Comparison of ENCODE assay signal across 15 cellular contexts in genomic region chr7:6588566-6588965, GRCh38. TPM values are rescaled to one million over a fixed set of nuclear protein-coding genes. Genes with fewer than 3 reads are reported as not detected.
A peak's percentile ranks its signal among the peaks of the same experiment; 100 is the strongest.
DNase-seq lines count a peak whose midpoint lies in the region; ATAC-seq and TF ChIP-seq lines count a peak whose summit lies in the region.
"Had no signal": no experiment of that assay in that cellular context is flagged by ENCODE, and none has a peak within 500 bp of the region (broad histone marks: within the 10 kb centered on the region; RNA-seq: fewer than 3 reads in every experiment).

No MANE protein-coding gene starts in this region.

- H3K36me3 ChIP-seq in uterus, result no peaks in the 10 kb centered on the region

- H3K36me3 Mint-ChIP-seq in activated naive CD4-positive, alpha-beta T cell treated with anti-CD3 and anti-CD28 coated beads, Interleukin-2, amount 10 ng/mL, durations not matched to agents 7 days and 5 days, result peaks cover 52% of the 10 kb centered on the region
- peaks cover 2% of the 10 kb centered on the region for H3K36me3 Mint-ChIP-seq in T-helper 17 cell (ENCODE audit: low read depth)
- H3K36me3 Mint-ChIP-seq in glutamatergic neuron (ENCODE audit: unreplicated experiment), result no peaks in the 10 kb centered on the region
- peaks cover 41 to 45% of the 10 kb centered on the region in 2 donors for H3K36me3 Mint-ChIP-seq in stimulated activated naive B cell treated with anti-CD40 and anti-IgM and Interleukin-4, amounts not matched to agents 10 μg/mL and 1 μg/mL and 100 μg/mL, for 72 hours

- peaks cover 0 to 4% of the 10 kb centered on the region in 2 donors for H3K4me1 ChIP-seq in uterus

- H3K27ac ChIP-seq in uterus, result no peak overlapping the region
- H3K27ac ChIP-seq: vagina had no signal

- no peak for TF ChIP-seq CTCF in glutamatergic neuron (IDR thresholded peaks at IDR 0.05; ENCODE audit: partially characterized antibody, unreplicated experiment)
- TF ChIP-seq CTCF in uterus (IDR thresholded peaks at IDR 0.05), result no peak

- ATAC-seq in T-helper 17 cell, result no peak
- ATAC-seq in stimulated activated naive B cell treated with anti-CD40 and anti-IgM and Interleukin-4, amounts not matched to agents 10 μg/mL and 1 μg/mL and 100 μg/mL, for 72 hours (replicated peaks), result no peak
- ATAC-seq: activated CD4-positive, CD25-positive, alpha-beta regulatory T cell treated with anti-CD3 and anti-CD28 coated beads, Interleukin-2, amount 50 U/mL, for 24 hours had no signal

- intact Hi-C loops in uterus (cut with DNase I; ENCODE audit: low total_unique reads), result no loop called here

- H3K27me3 Mint-ChIP-seq in activated naive CD4-positive, alpha-beta T cell treated with anti-CD3 and anti-CD28 coated beads, Interleukin-2, amount 10 ng/mL, durations not matched to agents 7 days and 5 days, result no peaks in the 10 kb centered on the region
- H3K27me3 Mint-ChIP-seq in T-helper 17 cell, result no peaks in the 10 kb centered on the region
- H3K27me3 Mint-ChIP-seq in glutamatergic neuron (ENCODE audit: unreplicated experiment), result peaks cover 3% of the 10 kb centered on the region
- no peaks in the 10 kb centered on the region for H3K27me3 Mint-ChIP-seq in stimulated activated naive B cell treated with anti-CD40 and anti-IgM and Interleukin-4, amounts not matched to agents 10 μg/mL and 1 μg/mL and 100 μg/mL, for 72 hours

- H3K9me3 ChIP-seq in T-helper 17 cell (ENCODE audit: control insufficient read depth, low read length, poor library complexity, severe bottlenecking) (no peaks in the 10 kb centered on the region), uterus (no peaks in the 10 kb centered on the region)
- H3K9me3 ChIP-seq: vagina had no signal

- no peak for DNase-seq in activated naive CD4-positive, alpha-beta T cell treated with anti-CD3 and anti-CD28 coated beads, Interleukin-2, amount 10 ng/mL, durations not matched to agents 7 days and 5 days
- DNase-seq in activated naive CD4-positive, alpha-beta T cell treated with anti-CD3 and anti-CD28 coated beads, Interleukin-2, amount 50 U/mL, for 16 hours, result no peak
- no peak for DNase-seq in T-helper 17 cell
- no peak for DNase-seq in glutamatergic neuron
- DNase-seq in stimulated activated naive B cell treated with anti-CD40 and anti-IgM and Interleukin-4, amounts not matched to agents 10 μg/mL and 1 μg/mL and 100 μg/mL, for 72 hours, result no peak
- no peak for DNase-seq in GDM1 (lab: John Stamatoyannopoulos, UW)
- no peak for DNase-seq in stimulated activated naive CD4-positive, alpha-beta T cell (lab: John Stamatoyannopoulos, UW)
- DNase-seq in uterus, result no peak
- DNase-seq: mesendoderm; NCI-H2081; NCI-H524 treated with DMSO at 0.1 percent for 48 hours; SHP77; stimulated activated CD4-positive, alpha-beta T cell treated with anti-CD3 and anti-CD28 coated beads, Interleukin-1b, Interleukin-23, amount 100 ng/mL, for 48 hours had no signal

- H3K4me1 Mint-ChIP-seq in activated naive CD4-positive, alpha-beta T cell treated with anti-CD3 and anti-CD28 coated beads, Interleukin-2, amount 10 ng/mL, durations not matched to agents 7 days and 5 days, result peaks cover 21% of the 10 kb centered on the region
- peaks cover 12% of the 10 kb centered on the region for H3K4me1 Mint-ChIP-seq in T-helper 17 cell
- peaks cover 8% of the 10 kb centered on the region for H3K4me1 Mint-ChIP-seq in glutamatergic neuron (ENCODE audit: low read depth, unreplicated experiment)
- peaks cover 8 to 25% of the 10 kb centered on the region in 2 donors for H3K4me1 Mint-ChIP-seq in stimulated activated naive B cell treated with anti-CD40 and anti-IgM and Interleukin-4, amounts not matched to agents 10 μg/mL and 1 μg/mL and 100 μg/mL, for 72 hours

- CTCF ChIA-PET in activated naive CD4-positive, alpha-beta T cell treated with anti-CD3 and anti-CD28 coated beads, Interleukin-2, amount 10 ng/mL, durations not matched to agents 7 days and 5 days (lab: Charles Lee), result interaction anchor here (1.1 kb wide), 1 partner anchor 14 kb away, joined by 4 read pairs; no protein-coding TSS in a partner anchor

- no peak overlapping the region for H3K4me3 ChIP-seq in uterus
- H3K4me3 ChIP-seq: vagina had no signal

- peak overlapping the region; percentile 65 for H3K27ac Mint-ChIP-seq in activated naive CD4-positive, alpha-beta T cell treated with anti-CD3 and anti-CD28 coated beads, Interleukin-2, amount 10 ng/mL, durations not matched to agents 7 days and 5 days
- H3K27ac Mint-ChIP-seq in T-helper 17 cell (peak overlapping the region; percentile 57), glutamatergic neuron (ENCODE audit: unreplicated experiment) (peak overlapping the region; percentile 55)
- peak overlapping the region; percentile 14 for H3K27ac Mint-ChIP-seq in stimulated activated naive B cell treated with anti-CD40 and anti-IgM and Interleukin-4, amounts not matched to agents 10 μg/mL and 1 μg/mL and 100 μg/mL, for 72 hours

- no peak for TF ChIP-seq POLR2A in uterus (IDR thresholded peaks at IDR 0.05)

- H3K9me3 Mint-ChIP-seq in activated naive CD4-positive, alpha-beta T cell treated with anti-CD3 and anti-CD28 coated beads, Interleukin-2, amount 10 ng/mL, durations not matched to agents 7 days and 5 days, result no peaks in the 10 kb centered on the region
- peaks cover 13% of the 10 kb centered on the region for H3K9me3 Mint-ChIP-seq in glutamatergic neuron (ENCODE audit: unreplicated experiment)
- H3K9me3 Mint-ChIP-seq in stimulated activated naive B cell treated with anti-CD40 and anti-IgM and Interleukin-4, amounts not matched to agents 10 μg/mL and 1 μg/mL and 100 μg/mL, for 72 hours, result no peaks in the 10 kb centered on the region

- no peaks in the 10 kb centered on the region for H3K27me3 ChIP-seq in uterus
- H3K27me3 ChIP-seq: vagina had no signal

- H3K4me3 Mint-ChIP-seq in activated naive CD4-positive, alpha-beta T cell treated with anti-CD3 and anti-CD28 coated beads, Interleukin-2, amount 10 ng/mL, durations not matched to agents 7 days and 5 days, result peak overlapping the region; percentile 65
- H3K4me3 Mint-ChIP-seq in T-helper 17 cell, result peak overlapping the region; percentile 43
- H3K4me3 Mint-ChIP-seq in glutamatergic neuron (ENCODE audit: unreplicated experiment), result peak overlapping the region; percentile 86
- H3K4me3 Mint-ChIP-seq in stimulated activated naive B cell treated with anti-CD40 and anti-IgM and Interleukin-4, amounts not matched to agents 10 μg/mL and 1 μg/mL and 100 μg/mL, for 72 hours, result no peak overlapping the region

RNA-seq across cellular contexts. Expression of gene INTS15, which starts 1.3 kb away (rescaled TPM):
- 10 to 100 TPM; 50.5 to 50.7 TPM for total RNA-seq in T-helper 17 cell
- 36.9 TPM for total RNA-seq in glutamatergic neuron (ENCODE audit: unreplicated experiment)
- total RNA-seq in uterus, result 10 to 100 TPM in 3 of 4 donors, 1 to 10 TPM in 1; 7.6 to 44.1 (median 23.9) TPM

RNA-seq across cellular contexts. Expression of gene ZDHHC4, which starts 11.3 kb away (rescaled TPM):
- 10 to 100 TPM; 19.1 to 20.6 TPM for total RNA-seq in T-helper 17 cell
- total RNA-seq in glutamatergic neuron (ENCODE audit: unreplicated experiment), result 60.5 TPM
- total RNA-seq in uterus, result 10 to 100 TPM; 13.1 to 48.2 (median 37.0) TPM

RNA-seq across cellular contexts. Expression of gene ZNF853, which starts 26.8 kb away (rescaled TPM):
- total RNA-seq in T-helper 17 cell (1 to 10 TPM in 1 of 2 donors, under 1 TPM in 1; 0.85 to 1.1 TPM), glutamatergic neuron (ENCODE audit: unreplicated experiment) (5.5 TPM), uterus (10 to 100 TPM in 2 of 4 donors, 1 to 10 TPM in 1, under 1 TPM in 1; 0.88 to 20.7 (median 11.8) TPM)

RNA-seq across cellular contexts. Expression of gene GRID2IP, which starts 37.3 kb away (rescaled TPM):
- under 1 TPM; 0.17 to 0.18 TPM for total RNA-seq in T-helper 17 cell
- 0.66 TPM for total RNA-seq in glutamatergic neuron (ENCODE audit: unreplicated experiment)
- total RNA-seq in uterus, result under 1 TPM in 2 of 4 donors, not detected in 2; 0.21 to 0.49 TPM
- total RNA-seq: vagina had no signal

RNA-seq across cellular contexts. Expression of gene ZNF316, which starts 48.6 kb away (rescaled TPM):
- total RNA-seq in T-helper 17 cell, result 10 to 100 TPM; 37.1 to 39.9 TPM
- total RNA-seq in glutamatergic neuron (ENCODE audit: unreplicated experiment), result 51.1 TPM
- 10 to 100 TPM; 15.6 to 39.5 (median 27.3) TPM for total RNA-seq in uterus

Comparison
In these comparisons a context has a peak if more than half of its experiments do, and no peak if none do; other contexts are left out.
1. H3K27ac Mint-ChIP-seq: peak in every context shown above with its lines; median percentile 65 in activated naive CD4-positive, alpha-beta T cell treated with anti-CD3 and anti-CD28 coated beads, Interleukin-2, amount 10 ng/mL, durations not matched to agents 7 days and 5 days; 57 in T-helper 17 cell; 55 in glutamatergic neuron; 14 in stimulated activated naive B cell treated with anti-CD40 and anti-IgM and Interleukin-4, amounts not matched to agents 10 μg/mL and 1 μg/mL and 100 μg/mL, for 72 hours.
2. H3K4me3 Mint-ChIP-seq: peak in activated naive CD4-positive, alpha-beta T cell treated with anti-CD3 and anti-CD28 coated beads, Interleukin-2, amount 10 ng/mL, durations not matched to agents 7 days and 5 days (single experiment), T-helper 17 cell (single experiment) and glutamatergic neuron (single experiment); none in stimulated activated naive B cell treated with anti-CD40 and anti-IgM and Interleukin-4, amounts not matched to agents 10 μg/mL and 1 μg/mL and 100 μg/mL, for 72 hours (0 of 2).